8 cellular contexts compared by ENCODE assay signal in genomic region chr20:61120595-61121515, GRCh38.
DNase-seq lines count a peak whose midpoint lies in the region; ATAC-seq and TF ChIP-seq lines count a peak whose summit lies in the region.

No MANE protein-coding gene starts in this region.

- 27 to 30% methylated on average over 2 to 6 of the region's 17 CpGs for WGBS in gastroesophageal sphincter (ENCODE audit: low coverage in 1 of 2), 2 donors
- WGBS in prostate gland = 51% methylated on average over 17 of the region's 17 CpGs

- peak; percentile 7 for DNase-seq in activated CD8-positive, alpha-beta memory T cell treated with anti-CD3 and anti-CD28 coated beads, Interleukin-2, amount 50 U/mL, for 24 hours (ENCODE audit: extremely low read depth)
- DNase-seq in activated CD8-positive, alpha-beta memory T cell treated with anti-CD3 and anti-CD28 coated beads for 24 hours = no peak
- DNase-seq in NCI-H524 (lab: John Stamatoyannopoulos, UW) (peak; percentile 87 to 92), prostate gland (ENCODE audit: low spot score) (peak; percentile 26)
- DNase-seq in activated CD8-positive, alpha-beta T cell treated with anti-CD3 and anti-CD28 coated beads for 36 hours = peak; percentile 57

- POLR2A ChIA-PET in activated CD8-positive, alpha-beta T cell treated with anti-CD3 and anti-CD28 coated beads for 36 hours (lab: Charles Lee) = no interaction called here

- H3K4me3 ChIP-seq in gastroesophageal sphincter = no peak overlapping the region
- H3K4me3 ChIP-seq in prostate gland = no peak overlapping the region

- no peaks in the 10 kb centered on the region for H3K9me3 Mint-ChIP-seq in activated CD8-positive, alpha-beta T cell treated with anti-CD3 and anti-CD28 coated beads for 36 hours

- TF ChIP-seq EP300 in gastroesophageal sphincter (IDR thresholded peaks at IDR 0.05) = no peak

- peak; percentile 43 for TF ChIP-seq CTCF in activated CD8-positive, alpha-beta T cell treated with anti-CD3 and anti-CD28 coated beads for 36 hours (IDR thresholded peaks at IDR 0.05)
- TF ChIP-seq CTCF in gastroesophageal sphincter (IDR thresholded peaks at IDR 0.05) (peak in 3 of 4 experiments; percentile 51 to 77 (median 61)), prostate gland (IDR thresholded peaks at IDR 0.05) (peak in 3 of 4 experiments; percentile 43 to 51 (median 46))

- H3K4me3 Mint-ChIP-seq in activated CD8-positive, alpha-beta T cell treated with anti-CD3 and anti-CD28 coated beads for 36 hours = no peak overlapping the region

- no peaks in the 10 kb centered on the region for H3K27me3 ChIP-seq in gastroesophageal sphincter
- no peaks in the 10 kb centered on the region for H3K27me3 ChIP-seq in prostate gland (replicated peaks; ENCODE audit: insufficient read depth)

- H3K4me1 ChIP-seq in gastroesophageal sphincter (peaks cover 0 to 45% (median 4%) of the 10 kb centered on the region in 3 donors), prostate gland (replicated peaks) (no peaks in the 10 kb centered on the region)

- H3K9me3 ChIP-seq in gastroesophageal sphincter (no peaks in the 10 kb centered on the region), prostate gland (no peaks in the 10 kb centered on the region)

- ATAC-seq in activated CD8-positive, alpha-beta T cell treated with anti-CD3 and anti-CD28 coated beads for 36 hours = peak; percentile 71
- ATAC-seq in gastroesophageal sphincter = peak; percentile 17
- no peak for ATAC-seq in HG03354 (IDR thresholded peaks at IDR 0.05; ENCODE audit: poor library complexity, severe bottlenecking, unreplicated experiment)
- no peak for ATAC-seq in GM21447 (IDR thresholded peaks at IDR 0.05; ENCODE audit: unreplicated experiment)

- H3K36me3 ChIP-seq in gastroesophageal sphincter (no peaks in the 10 kb centered on the region), prostate gland (no peaks in the 10 kb centered on the region)

- no peaks in the 10 kb centered on the region for H3K36me3 Mint-ChIP-seq in activated CD8-positive, alpha-beta T cell treated with anti-CD3 and anti-CD28 coated beads for 36 hours (ENCODE audit: low read depth)

- intact Hi-C loops in activated CD8-positive, alpha-beta T cell treated with anti-CD3 and anti-CD28 coated beads for 36 hours (cut with micrococcal nuclease) = no loop called here
- intact Hi-C loops in prostate gland (cut with DNase I) = no loop called here

- CTCF ChIA-PET in activated CD8-positive, alpha-beta T cell treated with anti-CD3 and anti-CD28 coated beads for 36 hours (lab: Charles Lee) = no interaction called here

- TF ChIP-seq POLR2A in gastroesophageal sphincter (IDR thresholded peaks at IDR 0.05) (no peak), prostate gland (IDR thresholded peaks at IDR 0.05) (no peak)

- H3K27ac ChIP-seq in gastroesophageal sphincter (no peak overlapping the region), prostate gland (no peak overlapping the region)

- peaks cover 2% of the 10 kb centered on the region for H3K27me3 Mint-ChIP-seq in activated CD8-positive, alpha-beta T cell treated with anti-CD3 and anti-CD28 coated beads for 36 hours

- no peak overlapping the region for H3K27ac Mint-ChIP-seq in activated CD8-positive, alpha-beta T cell treated with anti-CD3 and anti-CD28 coated beads for 36 hours

- peaks cover 5% of the 10 kb centered on the region for H3K4me1 Mint-ChIP-seq in activated CD8-positive, alpha-beta T cell treated with anti-CD3 and anti-CD28 coated beads for 36 hours (ENCODE audit: low read depth)

Comparison
In these comparisons a context has a peak if more than half of its experiments do, and no peak if none do; other contexts are left out.
1. ATAC-seq: peak in activated CD8-positive, alpha-beta T cell treated with anti-CD3 and anti-CD28 coated beads for 36 hours (single experiment) and gastroesophageal sphincter (single experiment); none in HG03354 (single experiment) and GM21447 (single experiment).
2. Peak in every context shown above with its lines, with median percentiles within 50 percentile points of each other: CTCF ChIP-seq.